In genomic region chr5:90940227-90940995, GRCh38 we compare ENCODE assay signal across 8 cellular contexts.
A peak's percentile ranks its signal among the peaks of the same experiment; 100 is the strongest.
DNase-seq lines count a peak whose midpoint lies in the region; ATAC-seq and TF ChIP-seq lines count a peak whose summit lies in the region.

No MANE protein-coding gene starts in this region.

- ATAC-seq in GM21528 (IDR thresholded peaks at IDR 0.05; ENCODE audit: low FRiP score, unreplicated experiment) (peak; percentile 98), HG03575 (IDR thresholded peaks at IDR 0.05; ENCODE audit: extremely low read depth, insufficient number of reproducible peaks, low FRiP score, unreplicated experiment) (peak; percentile 98), omental fat pad (ENCODE audit: low FRiP score) (no peak)

- no peaks in the 10 kb centered on the region for H3K27me3 ChIP-seq in fibroblast of lung (ENCODE audit: control insufficient read depth, insufficient read depth, low read length)

- TF ChIP-seq CTCF in GM12864 (IDR thresholded peaks at IDR 0.05; ENCODE audit: low read depth, low read length, missing control alignments) = no peak
- TF ChIP-seq CTCF in fibroblast of lung (conservative IDR thresholded peaks at IDR 0.05 in 1 of 2, IDR thresholded peaks at IDR 0.05 in 1 of 2; ENCODE audit: low read depth in 1 of 2, low read length in 2 of 2) = no peak
- no peak for TF ChIP-seq CTCF in omental fat pad (IDR thresholded peaks at IDR 0.05)

- H3K4me2 ChIP-seq in fibroblast of lung (ENCODE audit: extremely low read depth, insufficient read depth, low read length) = no peak overlapping the region

- no peaks in the 10 kb centered on the region for H3K79me2 ChIP-seq in fibroblast of lung (ENCODE audit: control insufficient read depth, insufficient read depth, low read length)

- peak overlapping the region; percentile 45 for H2AFZ ChIP-seq in fibroblast of lung (ENCODE audit: low read length)

- no peaks in the 10 kb centered on the region for H3K9me3 ChIP-seq in fibroblast of lung (ENCODE audit: control insufficient read depth, insufficient read depth, low read depth, low read length)

- no peak overlapping the region for H3K4me3 ChIP-seq in GM12864 (ENCODE audit: low read depth, low read length)
- H3K4me3 ChIP-seq in fibroblast of lung (replicated peaks in 1 of 4; ENCODE audit: control extremely low read depth in 1 of 4, insufficient read depth in 1 of 4, low read depth in 3 of 4, low read length in 4 of 4) = no peak overlapping the region

- H3K4me1 ChIP-seq in fibroblast of lung (ENCODE audit: control insufficient read depth, extremely low read depth, insufficient read depth, low read length) = peaks cover 2% of the 10 kb centered on the region

- DNase-seq in GM12864 (ENCODE audit: low read depth) (peak; percentile 18), T follicular helper cell (ENCODE audit: low read depth) (peak; percentile 7), fibroblast of lung (ENCODE audit: low read depth in 2 of 2) (peak; percentile 42 to 47), renal cortical epithelial cell (ENCODE audit: low read depth) (peak; percentile 83), omental fat pad (ENCODE audit: low spot score) (no peak), posterior cingulate gyrus (no peak)

- intact Hi-C loops in posterior cingulate gyrus (cut with DNase I) = no loop called here

- H3K27ac ChIP-seq in fibroblast of lung (ENCODE audit: insufficient read depth, low read length) = no peak overlapping the region

- H4K20me1 ChIP-seq in fibroblast of lung (ENCODE audit: control insufficient read depth, extremely low read depth, insufficient read depth, low read length) = no peaks in the 10 kb centered on the region

- H3K9ac ChIP-seq in fibroblast of lung (ENCODE audit: insufficient read depth, low read length) = no peak overlapping the region

- no peaks in the 10 kb centered on the region for H3K36me3 ChIP-seq in fibroblast of lung (ENCODE audit: control insufficient read depth, insufficient read depth, low read length)

Comparison
In these comparisons a context has a peak if more than half of its experiments do, and no peak if none do; other contexts are left out.
1. DNase-seq: peak in GM12864 (single experiment), T follicular helper cell (single experiment), fibroblast of lung (2 of 2) and renal cortical epithelial cell (single experiment); none in omental fat pad (single experiment) and posterior cingulate gyrus (0 of 10).